Comparison of ENCODE assay signal across 8 cellular contexts in genomic region chr19:58279042-58279924, GRCh38. TPM values are rescaled to one million over a fixed set of nuclear protein-coding genes. Genes with fewer than 3 reads are reported as not detected.
A peak's percentile ranks its signal among the peaks of the same experiment; 100 is the strongest.
DNase-seq lines count a peak whose midpoint lies in the region; ATAC-seq, FAIRE-seq and TF ChIP-seq lines count a peak whose summit lies in the region.

No MANE protein-coding gene starts in this region.

- intact Hi-C loops in posterior vena cava (cut with DNase I): loop anchor here in 1 of 2 donors (10.0 kb wide), 1 partner anchor 54 kb away; the partner anchor contains the start of gene ZNF544
- intact Hi-C loops in upper lobe of right lung (cut with DNase I): no loop called here

- peaks cover 39% of the 10 kb centered on the region for H3K9me3 ChIP-seq in SK-N-MC (ENCODE audit: low read depth, low read length)
- peaks cover 7 to 20% of the 10 kb centered on the region in 2 donors for H3K9me3 ChIP-seq in right atrium auricular region
- H3K9me3 ChIP-seq in upper lobe of right lung: peaks cover 13% of the 10 kb centered on the region

- ATAC-seq in GM19452 (IDR thresholded peaks at IDR 0.05; ENCODE audit: unreplicated experiment): peak; percentile 31
- peak; percentile 53 for ATAC-seq in upper lobe of right lung

- peaks cover 0 to 26% of the 10 kb centered on the region in 2 donors for H3K4me1 ChIP-seq in right atrium auricular region
- H3K4me1 ChIP-seq in upper lobe of right lung: peaks cover 13% of the 10 kb centered on the region

- H3K9ac ChIP-seq in SK-N-MC (ENCODE audit: insufficient read length): peak overlapping the region; percentile 92

- peak overlapping the region; percentile 77; the same call in 1 of the 2 replicates for H3K27ac ChIP-seq in SK-N-MC
- peak overlapping the region; percentile 94 to 96 for H3K27ac ChIP-seq in right atrium auricular region
- H3K27ac ChIP-seq in upper lobe of right lung: peak overlapping the region; percentile 92

- H3K27me3 ChIP-seq in right atrium auricular region: no peaks in the 10 kb centered on the region
- no peaks in the 10 kb centered on the region for H3K27me3 ChIP-seq in upper lobe of right lung

- TF ChIP-seq CTCF in right atrium auricular region (IDR thresholded peaks at IDR 0.05) (no peak), upper lobe of right lung (IDR thresholded peaks at IDR 0.05) (no peak)

- FAIRE-seq in HTR-8/SVneo (lab: Jason Lieb, UNC): no peak

- H3K4me3 ChIP-seq in SK-N-MC: peak overlapping the region; percentile 89
- peak overlapping the region; percentile 91 to 92 for H3K4me3 ChIP-seq in right atrium auricular region
- H3K4me3 ChIP-seq in upper lobe of right lung: peak overlapping the region; percentile 77

- DNase-seq in Ammon's horn (ENCODE audit: low spot score): peak; percentile 49
- peak; percentile 71 for DNase-seq in HTR-8/SVneo (ENCODE audit: insufficient read length, low spot score)
- no peak for DNase-seq in SK-N-MC (ENCODE audit: low read depth, low spot score)
- peak in 45 of 56 donors; percentile 18 to 81 (median 58) for DNase-seq in amygdala (lab: John Stamatoyannopoulos, UW)
- DNase-seq in right atrium auricular region (ENCODE audit: low spot score): peak; percentile 81
- peak; percentile 94 for DNase-seq in posterior vena cava (ENCODE audit: low spot score)
- DNase-seq in upper lobe of right lung: peak; percentile 86

- H3K36me3 ChIP-seq in SK-N-MC (ENCODE audit: insufficient read depth, low read length) (peaks cover 72% of the 10 kb centered on the region), right atrium auricular region (peaks cover 11% of the 10 kb centered on the region), upper lobe of right lung (peaks cover 4% of the 10 kb centered on the region)

RNA-seq across cellular contexts. Expression of gene ZNF8, which starts 0.5 kb away (rescaled TPM):
- 1 to 10 TPM; 5.8 to 6.9 TPM for total RNA-seq in right atrium auricular region
- 1 to 10 TPM; 5.1 to 5.5 TPM for total RNA-seq in posterior vena cava
- 6.0 TPM for total RNA-seq in upper lobe of right lung

RNA-seq across cellular contexts. Expression of gene ERVK3-1, which starts 25.9 kb away (rescaled TPM):
- total RNA-seq in right atrium auricular region: 10 to 100 TPM; 20.9 to 32.6 TPM
- 10 to 100 TPM; 17.7 to 25.0 TPM for total RNA-seq in posterior vena cava
- total RNA-seq in upper lobe of right lung: 34.8 TPM

RNA-seq across cellular contexts. Expression of gene ZSCAN22, which starts 47.5 kb away (rescaled TPM):
- total RNA-seq in right atrium auricular region: 1 to 10 TPM; 1.6 to 2.6 TPM
- 1 to 10 TPM; 2.5 to 2.6 TPM for total RNA-seq in posterior vena cava
- 4.0 TPM for total RNA-seq in upper lobe of right lung

RNA-seq across cellular contexts. Expression of gene ZNF544, which starts 50.6 kb away (rescaled TPM):
- 10 to 100 TPM; 30.1 to 38.4 TPM for total RNA-seq in right atrium auricular region
- total RNA-seq in posterior vena cava: 10 to 100 TPM; 12.2 to 15.8 TPM
- total RNA-seq in upper lobe of right lung: 27.0 TPM
